Comparison of ENCODE assay signal across 28 cellular contexts in the genomic region with DNA sequence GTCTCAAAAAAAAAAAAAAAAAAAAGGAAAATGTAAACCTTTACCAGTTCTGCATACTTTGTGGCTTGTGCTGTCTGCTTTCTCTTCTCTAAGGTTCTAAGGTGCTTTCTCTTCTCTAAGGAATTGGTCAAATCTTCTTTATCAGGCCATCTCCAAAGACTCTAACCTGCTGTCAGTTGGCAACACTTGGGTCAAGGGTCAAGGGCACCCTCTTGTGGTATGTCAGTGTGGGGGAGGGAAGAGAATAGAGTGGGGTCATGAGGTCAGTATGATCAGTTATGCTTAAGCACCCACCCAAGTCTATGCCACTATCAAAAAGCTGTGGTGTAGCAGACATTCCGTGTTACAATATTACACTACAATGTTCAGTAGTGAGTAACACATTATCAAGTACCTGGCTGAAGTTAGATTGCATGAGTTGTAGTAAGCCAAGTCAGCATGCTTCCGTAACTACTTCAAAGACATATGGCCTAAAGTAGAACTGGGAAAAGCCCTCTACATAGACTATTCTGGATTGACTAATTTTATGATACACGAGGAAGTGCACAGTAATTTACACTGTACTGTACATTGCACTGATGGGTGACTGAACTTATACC.
"Had no signal": no experiment of that assay in that cellular context is flagged by ENCODE, and none has a peak within 500 bp of the region (broad histone marks: within the 10 kb centered on the region; RNA-seq: fewer than 3 reads in every experiment).

No MANE protein-coding gene starts in this region.

- H3K27ac Mint-ChIP-seq: activated CD8-positive, alpha-beta T cell treated with anti-CD3 and anti-CD28 coated beads, Interleukin-2, amount 10 ng/mL, durations not matched to agents 7 days and 5 days; activated naive CD8-positive, alpha-beta T cell treated with anti-CD3 and anti-CD28 coated beads for 36 hours; activated T-helper 2 cell treated with anti-CD3 and anti-CD28 coated beads, Interferon-gamma antibody, Interleukin-2, Interleukin-4, amounts not matched to agents 10 μg/mL and 5 μg/mL and 100 μg/mL, durations not matched to agents 14 hours and 24 hours and 36 hours; effector memory CD8-positive, alpha-beta T cell; nephron progenitor cell had no signal

- DNase-seq: activated CD4-positive, alpha-beta T cell treated with anti-CD3 and anti-CD28 coated beads for 1 hour; activated CD4-positive, alpha-beta T cell treated with anti-CD3 and anti-CD28 coated beads, Interleukin-2, amount 50 U/mL, for 1 hour; activated CD8-positive, alpha-beta T cell treated with anti-CD3 and anti-CD28 coated beads, Interleukin-2, amount 10 ng/mL, durations not matched to agents 7 days and 5 days; activated naive CD4-positive, alpha-beta T cell treated with Interleukin-2 at 50 U/mL for 16 hours; activated naive CD8-positive, alpha-beta T cell treated with anti-CD3 and anti-CD28 coated beads for 36 hours; central memory CD4-positive, alpha-beta T cell; effector memory CD8-positive, alpha-beta T cell; hippocampal formation; kidney glomerular epithelial cell; left ventricle myocardium superior; mesenchymal stem cell; nephron progenitor cell; pancreas; psoas muscle; stimulated activated CD4-positive, alpha-beta T cell treated with anti-CD3 and anti-CD28 coated beads, Interleukin-12 subunit alpha, Interleukin-12 subunit beta, amount 100 ng/mL, for 4 hours; stimulated activated CD4-positive, alpha-beta T cell treated with anti-CD3 and anti-CD28 coated beads, Interleukin-4, amount 100 ng/mL, for 4 hours; stomach; T-helper 2 cell; uterus had no signal

- H3K4me1 ChIP-seq: uterus had no signal

- H3K27ac ChIP-seq: esophagus muscularis mucosa, pancreas, psoas muscle, right atrium auricular region, stomach, suprapubic skin, tibial nerve, uterus had no signal

- ATAC-seq: activated CD8-positive, alpha-beta T cell treated with anti-CD3 and anti-CD28 coated beads, Interleukin-2, amount 10 ng/mL, durations not matched to agents 7 days and 5 days; effector memory CD8-positive, alpha-beta T cell; left ventricle myocardium superior; pancreas; psoas muscle had no signal

- H3K4me3 Mint-ChIP-seq: activated CD8-positive, alpha-beta T cell treated with anti-CD3 and anti-CD28 coated beads, Interleukin-2, amount 10 ng/mL, durations not matched to agents 7 days and 5 days; activated naive CD8-positive, alpha-beta T cell treated with anti-CD3 and anti-CD28 coated beads for 36 hours; effector memory CD8-positive, alpha-beta T cell; nephron progenitor cell had no signal

- H3K27me3 ChIP-seq: esophagus muscularis mucosa, pancreas, right atrium auricular region, stomach, suprapubic skin, tibial nerve, uterus had no signal

- FAIRE-seq: astrocyte, endothelial cell of umbilical vein, frontal cortex, pancreas, TTC549 had no signal

- H3K27me3 Mint-ChIP-seq: activated naive CD8-positive, alpha-beta T cell treated with anti-CD3 and anti-CD28 coated beads for 36 hours; effector memory CD8-positive, alpha-beta T cell had no signal

- H3K36me3 ChIP-seq: esophagus muscularis mucosa, pancreas, right atrium auricular region, stomach, suprapubic skin, tibial nerve, uterus had no signal

- H3K4me3 ChIP-seq: esophagus muscularis mucosa, pancreas, psoas muscle, right atrium auricular region, stomach, suprapubic skin, tibial nerve, uterus had no signal

- H3K9me3 ChIP-seq: pancreas had no signal

- H3K4me1 Mint-ChIP-seq: activated naive CD8-positive, alpha-beta T cell treated with anti-CD3 and anti-CD28 coated beads for 36 hours; nephron progenitor cell had no signal
